8 cellular contexts compared by ENCODE assay signal in genomic region chr6:155528982-155529453, GRCh38.
DNase-seq lines count a peak whose midpoint lies in the region; ATAC-seq and TF ChIP-seq lines count a peak whose summit lies in the region.

No MANE protein-coding gene starts in this region.

- H3K27me3 Mint-ChIP-seq in neural crest cell (ENCODE audit: low read depth), result no peaks in the 10 kb centered on the region
- H3K27me3 Mint-ChIP-seq in natural killer cell treated with Interleukin-12 subunit alpha and Interleukin-12 subunit beta and Interleukin-15 and Interleukin-18, amount 100 ng/mL, for 72 hours, result peaks cover 0 to 7% of the 10 kb centered on the region in 2 donors

- H3K36me3 Mint-ChIP-seq in neural crest cell (ENCODE audit: low read depth), result peaks cover 11% of the 10 kb centered on the region
- no peaks in the 10 kb centered on the region for H3K36me3 Mint-ChIP-seq in natural killer cell treated with Interleukin-12 subunit alpha and Interleukin-12 subunit beta and Interleukin-15 and Interleukin-18, amount 100 ng/mL, for 72 hours

- peaks cover 7% of the 10 kb centered on the region for H3K9me3 Mint-ChIP-seq in neural crest cell
- no peaks in the 10 kb centered on the region for H3K9me3 Mint-ChIP-seq in natural killer cell treated with Interleukin-12 subunit alpha and Interleukin-12 subunit beta and Interleukin-15 and Interleukin-18, amount 100 ng/mL, for 72 hours

- in situ Hi-C loops in KBM-7 (cut with MboI; ENCODE audit: low pct_unique_long_range_greater_than_20kb, low sequenced_read_pairs), result no loop called here

- intact Hi-C loops in body of pancreas (cut with DNase I), result no loop called here

- H3K4me3 ChIP-seq in body of pancreas, result no peak overlapping the region

- TF ChIP-seq CTCF in GM10266 (IDR thresholded peaks at IDR 0.05; ENCODE audit: control insufficient read depth, insufficient read depth, low read depth, missing control alignments), result no peak
- no peak for TF ChIP-seq CTCF in body of pancreas (IDR thresholded peaks at IDR 0.05)
- TF ChIP-seq CTCF in neural crest cell (conservative IDR thresholded peaks at IDR 0.05), result no peak

- no peak for TF ChIP-seq POLR2A in body of pancreas (IDR thresholded peaks at IDR 0.05)

- DNase-seq in GM10266 (ENCODE audit: extremely low spot score) (peak; percentile 7), KBM-7 (peak; percentile 4), body of pancreas (peak in 1 of 4 donors; percentile 50), neural crest cell (ENCODE audit: low read depth, low spot score) (no peak), DMS79 (lab: John Stamatoyannopoulos, UW) (no peak), HUDEP-2 (lab: John Stamatoyannopoulos, UW; ENCODE audit: unreplicated experiment in 76 of 76) (no peak), activated T-cell treated with anti-CD3 and anti-CD28 coated beads for 4 hours (no peak)
- DNase-seq in natural killer cell treated with Interleukin-12 subunit alpha and Interleukin-12 subunit beta and Interleukin-15 and Interleukin-18, amount 100 ng/mL, for 72 hours (ENCODE audit: low spot score), result no peak

- no peaks in the 10 kb centered on the region for H3K36me3 ChIP-seq in body of pancreas (replicated peaks in 1 of 2; ENCODE audit: insufficient read depth in 1 of 2, low read depth in 2 of 2)

- WGBS in body of pancreas, 2 donors, result 52 to 55% methylated on average over 2 of the region's 2 CpGs

- peak; percentile 52 for ATAC-seq in body of pancreas
- ATAC-seq in natural killer cell treated with Interleukin-12 subunit alpha and Interleukin-12 subunit beta and Interleukin-15 and Interleukin-18, amount 100 ng/mL, for 72 hours, result no peak

- peak overlapping the region; percentile 23 for H3K27ac Mint-ChIP-seq in neural crest cell (ENCODE audit: unreplicated experiment)
- peak overlapping the region in 1 of 2 donors; percentile 74 for H3K27ac Mint-ChIP-seq in natural killer cell treated with Interleukin-12 subunit alpha and Interleukin-12 subunit beta and Interleukin-15 and Interleukin-18, amount 100 ng/mL, for 72 hours

- peaks cover 13% of the 10 kb centered on the region for H3K4me1 Mint-ChIP-seq in neural crest cell
- peaks cover 5 to 8% of the 10 kb centered on the region in 2 donors for H3K4me1 Mint-ChIP-seq in natural killer cell treated with Interleukin-12 subunit alpha and Interleukin-12 subunit beta and Interleukin-15 and Interleukin-18, amount 100 ng/mL, for 72 hours (ENCODE audit: low read depth in 2 of 2)

- H3K27ac ChIP-seq in body of pancreas, result peak overlapping the region in 1 of 4 donors; percentile 46

- H3K9me3 ChIP-seq in body of pancreas, result no peaks in the 10 kb centered on the region

- H3K4me3 Mint-ChIP-seq in neural crest cell, result no peak overlapping the region
- no peak overlapping the region for H3K4me3 Mint-ChIP-seq in natural killer cell treated with Interleukin-12 subunit alpha and Interleukin-12 subunit beta and Interleukin-15 and Interleukin-18, amount 100 ng/mL, for 72 hours

- peaks cover 0 to 4% of the 10 kb centered on the region in 2 donors for H3K27me3 ChIP-seq in body of pancreas

- no peaks in the 10 kb centered on the region for H3K4me1 ChIP-seq in body of pancreas

Comparison
In these comparisons a context has a peak if more than half of its experiments do, and no peak if none do; other contexts are left out.
1. DNase-seq: peak in GM10266 (single experiment) and KBM-7 (single experiment); none in neural crest cell (single experiment), DMS79 (single experiment), HUDEP-2 (0 of 76), natural killer cell treated with Interleukin-12 subunit alpha and Interleukin-12 subunit beta and Interleukin-15 and Interleukin-18, amount 100 ng/mL, for 72 hours (single experiment) and activated T-cell treated with anti-CD3 and anti-CD28 coated beads for 4 hours (single experiment).